In the genomic region with DNA sequence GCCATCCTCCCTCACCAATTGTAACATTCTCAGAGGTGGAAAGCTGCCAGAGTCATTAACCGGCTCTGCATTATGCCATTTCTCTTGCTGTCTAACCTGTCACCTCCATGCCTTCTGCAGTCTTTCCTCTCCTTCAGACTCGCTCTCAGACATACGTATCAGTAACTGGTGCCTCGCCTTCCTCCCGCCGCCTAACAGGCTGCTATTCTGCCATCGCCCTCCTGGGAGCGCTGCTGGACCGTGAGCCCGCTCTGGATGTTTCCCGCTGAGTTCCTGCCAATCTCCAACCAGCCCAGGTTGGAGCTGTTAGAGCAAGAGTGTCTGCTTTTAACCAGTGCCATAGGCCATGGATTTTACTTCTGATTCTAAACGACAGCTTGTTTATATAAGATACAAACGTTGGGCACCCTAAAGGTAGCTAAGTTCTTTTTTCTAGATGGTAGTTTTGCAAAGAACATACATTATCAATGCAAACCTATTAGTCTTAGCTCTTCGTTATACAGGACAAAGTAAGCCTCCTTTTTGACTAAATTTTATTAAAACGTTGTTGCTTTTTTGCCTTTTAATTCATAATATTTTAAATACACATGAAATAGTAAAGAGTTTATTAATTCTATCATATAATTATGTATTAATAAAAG, we compare ENCODE assay signal across 8 cellular contexts.
DNase-seq lines count a peak whose midpoint lies in the region; ATAC-seq lines count a peak whose summit lies in the region.

No MANE protein-coding gene starts in this region.

- peak; percentile 2 for DNase-seq in NK-92 treated with Interleukin-12 subunit alpha and Interleukin-12 subunit beta, amount 100 ng/mL, for 24 hours (lab: John Stamatoyannopoulos, UW)
- DNase-seq in NK-92 (lab: John Stamatoyannopoulos, UW; ENCODE audit: unreplicated experiment) (no peak), NCI-H1694 treated with DMSO at 0.1 percent for 48 hours (lab: John Stamatoyannopoulos, UW) (peak; percentile 12), cerebellar cortex (ENCODE audit: low spot score) (peak; percentile 80), left kidney (ENCODE audit: low read depth, low spot score) (peak; percentile 86)
- peak; percentile 38 for DNase-seq in activated CD4-positive, alpha-beta T cell treated with anti-CD3 and anti-CD28 coated beads for 1 hour
- peak; percentile 61 for DNase-seq in stimulated activated CD4-positive, alpha-beta T cell treated with anti-CD3 and anti-CD28 coated beads, Interleukin-4, amount 100 ng/mL, for 24 hours

- peak; percentile 96 for ATAC-seq in HG02884 (IDR thresholded peaks at IDR 0.05; ENCODE audit: unreplicated experiment)
